Comparison of ENCODE assay signal across 14 cellular contexts in genomic region chr7:97272237-97272975, GRCh38.
A peak's percentile ranks its signal among the peaks of the same experiment; 100 is the strongest.
DNase-seq lines count a peak whose midpoint lies in the region; ATAC-seq and TF ChIP-seq lines count a peak whose summit lies in the region.
"Had no signal": no experiment of that assay in that cellular context is flagged by ENCODE, and none has a peak within 500 bp of the region (broad histone marks: within the 10 kb centered on the region; RNA-seq: fewer than 3 reads in every experiment).

No MANE protein-coding gene starts in this region.

- TF ChIP-seq POLR2A in esophagus muscularis mucosa (IDR thresholded peaks at IDR 0.05; ENCODE audit: low read depth) (no peak), lower leg skin (IDR thresholded peaks at IDR 0.05) (no peak)

- no peak for TF ChIP-seq EP300 in esophagus muscularis mucosa (IDR thresholded peaks at IDR 0.05)

- H3K4me3 ChIP-seq in mucosa of descending colon (no peak overlapping the region), esophagus muscularis mucosa (no peak overlapping the region), lower leg skin (ENCODE audit: low read depth, poor library complexity, severe bottlenecking) (no peak overlapping the region)
- H3K4me3 ChIP-seq: upper lobe of left lung had no signal

- WGBS in esophagus muscularis mucosa = 71% methylated on average over 7 of the region's 7 CpGs
- 62 to 68% methylated on average over 7 of the region's 7 CpGs for WGBS in lower leg skin, 2 donors

- peak; percentile 90 for ATAC-seq in GM18868 (IDR thresholded peaks at IDR 0.05; ENCODE audit: unreplicated experiment)
- peak; percentile 94 for ATAC-seq in GM21526 (IDR thresholded peaks at IDR 0.05; ENCODE audit: low FRiP score, unreplicated experiment)
- peak; percentile 82 for ATAC-seq in HG03139 (IDR thresholded peaks at IDR 0.05; ENCODE audit: unreplicated experiment)
- peak; percentile 91 for ATAC-seq in mucosa of descending colon
- ATAC-seq in GM19397 (IDR thresholded peaks at IDR 0.05; ENCODE audit: unreplicated experiment) = no peak
- ATAC-seq: CD8-positive, alpha-beta T cell had no signal

- DNase-seq in mucosa of descending colon = peak in 2 of 3 donors; percentile 46 to 71
- no peak for DNase-seq in esophagus muscularis mucosa (ENCODE audit: extremely low spot score)
- no peak for DNase-seq in NCI-H524 (lab: John Stamatoyannopoulos, UW)
- DNase-seq in lower leg skin (ENCODE audit: low spot score in 2 of 2) = no peak
- DNase-seq: brain microvascular endothelial cell; CD8-positive, alpha-beta T cell; NCI-H1048; NCI-H526 treated with DMSO at 0.1 percent for 48 hours; upper lobe of left lung had no signal

- no peaks in the 10 kb centered on the region for H3K27me3 ChIP-seq in esophagus muscularis mucosa
- H3K27me3 ChIP-seq: brain microvascular endothelial cell, upper lobe of left lung had no signal

- no peaks in the 10 kb centered on the region for H3K36me3 ChIP-seq in mucosa of descending colon (ENCODE audit: low read depth)
- H3K36me3 ChIP-seq in esophagus muscularis mucosa = no peaks in the 10 kb centered on the region
- H3K36me3 ChIP-seq: brain microvascular endothelial cell, upper lobe of left lung had no signal

- TF ChIP-seq CTCF in mucosa of descending colon (IDR thresholded peaks at IDR 0.05) (no peak), esophagus muscularis mucosa (IDR thresholded peaks at IDR 0.05) (no peak), lower leg skin (IDR thresholded peaks at IDR 0.05) (no peak)

- H3K27ac ChIP-seq in esophagus muscularis mucosa (replicated peaks in 1 of 4) = no peak overlapping the region
- H3K27ac ChIP-seq: brain microvascular endothelial cell, HL-60, upper lobe of left lung had no signal

- intact Hi-C loops in mucosa of descending colon (cut with DNase I, micrococcal nuclease) (no loop called here), esophagus muscularis mucosa (cut with DNase I) (no loop called here), lower leg skin (cut with DNase I; ENCODE audit: low total_unique reads) (no loop called here)

- H3K4me1 ChIP-seq in mucosa of descending colon (ENCODE audit: low read depth) = peaks cover 18% of the 10 kb centered on the region
- H3K4me1 ChIP-seq in esophagus muscularis mucosa = no peaks in the 10 kb centered on the region
- H3K4me1 ChIP-seq: upper lobe of left lung had no signal

- H3K9me3 ChIP-seq in mucosa of descending colon = no peaks in the 10 kb centered on the region
- H3K9me3 ChIP-seq in esophagus muscularis mucosa = no peaks in the 10 kb centered on the region
- H3K9me3 ChIP-seq: upper lobe of left lung had no signal

Comparison
In these comparisons a context has a peak if more than half of its experiments do, and no peak if none do; other contexts are left out.
1. DNase-seq: peak in mucosa of descending colon (2 of 3); none in esophagus muscularis mucosa (single experiment), NCI-H524 (0 of 2) and lower leg skin (0 of 2).